ENCODE assay signal across 12 cellular contexts in the genomic region with DNA sequence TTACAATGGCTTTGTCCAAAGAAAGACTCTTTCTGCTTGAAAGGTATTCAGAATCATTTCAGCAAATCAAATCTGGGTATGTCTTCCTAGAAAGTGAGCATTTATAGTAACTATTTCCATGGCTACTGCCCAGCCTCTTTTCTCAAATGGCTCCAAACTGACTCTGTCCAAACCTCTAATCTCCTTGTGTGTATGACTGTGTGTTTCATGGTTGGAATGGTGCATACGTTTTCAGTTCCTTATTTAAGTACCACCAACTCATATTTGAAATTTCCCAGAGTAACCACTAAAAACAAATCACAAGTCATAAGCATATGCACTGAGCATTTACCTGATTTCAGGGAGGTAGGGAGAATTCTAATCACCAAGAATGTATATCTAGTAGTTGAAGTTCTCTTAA.
DNase-seq lines count a peak whose midpoint lies in the region; ATAC-seq, FAIRE-seq and TF ChIP-seq lines count a peak whose summit lies in the region.
"Had no signal": no experiment of that assay in that cellular context is flagged by ENCODE, and none has a peak within 500 bp of the region (broad histone marks: within the 10 kb centered on the region; RNA-seq: fewer than 3 reads in every experiment).

No MANE protein-coding gene starts in this region.

- peak overlapping the region; percentile 74 for H3K4ac ChIP-seq in IMR-90 (ENCODE audit: low read depth, low read length)

- TF ChIP-seq RAD21 in IMR-90 (IDR thresholded peaks at IDR 0.05; ENCODE audit: low read length) = no peak

- H2BK20ac ChIP-seq in IMR-90 (ENCODE audit: low read depth, low read length) = peak overlapping the region; percentile 97

- POLR2A ChIA-PET in IMR-90 (lab: Charles Lee; ENCODE audit: unreplicated experiment) = no interaction called here

- peak overlapping the region; percentile 67; the same call in 1 of the 2 replicates for H3K23ac ChIP-seq in IMR-90 (ENCODE audit: low read depth, low read length)

- H3K27ac ChIP-seq in IMR-90 (ENCODE audit: insufficient read depth, low read length) (peak overlapping the region; percentile 71; the same call in 1 of the 2 replicates), coronary artery (peak overlapping the region in 1 of 2 donors; percentile 83)
- H3K27ac ChIP-seq: cardiac muscle cell, PC-9 had no signal

- no peak for TF ChIP-seq POLR2A in IMR-90 (IDR thresholded peaks at IDR 0.05; ENCODE audit: low read depth, low read length)

- H3K27me3 ChIP-seq in IMR-90 (ENCODE audit: control insufficient read depth, insufficient read depth, low read length) = no peaks in the 10 kb centered on the region
- H3K27me3 ChIP-seq: cardiac muscle cell had no signal

- ATAC-seq in GM18519 (IDR thresholded peaks at IDR 0.05; ENCODE audit: low FRiP score, unreplicated experiment) (peak; percentile 51), HG02610 (IDR thresholded peaks at IDR 0.05; ENCODE audit: unreplicated experiment) (peak; percentile 91), IMR-90 (ENCODE audit: low read depth) (no peak)

- FAIRE-seq in D721Med (lab: Jason Lieb, UNC) = no peak

- in situ Hi-C loops in IMR-90 (cut with MboI; ENCODE audit: low sequenced_read_pairs) = no loop called here

- no peaks in the 10 kb centered on the region for H3K36me3 ChIP-seq in IMR-90 (ENCODE audit: control insufficient read depth, insufficient read depth, low read length)
- H3K36me3 ChIP-seq: cardiac muscle cell had no signal

- dilution Hi-C loops in IMR-90 (cut with HindIII; ENCODE audit: low sequenced_read_pairs, unreplicated experiment) = no loop called here

- H4K5ac ChIP-seq in IMR-90 (ENCODE audit: low read depth, low read length) = peak overlapping the region; percentile 94

- TF ChIP-seq CTCF in IMR-90 (conservative IDR thresholded peaks at IDR 0.05; ENCODE audit: low read depth, low read length) (no peak), coronary artery (IDR thresholded peaks at IDR 0.05) (no peak), D721Med (IDR thresholded peaks at IDR 0.05; ENCODE audit: insufficient read depth, missing control alignments) (no peak)

- peak overlapping the region; percentile 42; the same call in 1 of the 2 replicates for H3K4me2 ChIP-seq in IMR-90 (ENCODE audit: low read depth, low read length)
- H3K4me2 ChIP-seq: PC-9 had no signal

- intact Hi-C loops in IMR-90 (cut with micrococcal nuclease) = no loop called here

- H4K91ac ChIP-seq in IMR-90 (ENCODE audit: insufficient read depth, low read depth, low read length) = peak overlapping the region; percentile 69; the same call in 1 of the 2 replicates

- no CpG with 5 or more reads among the region's 1 CpG for WGBS in IMR-90 (ENCODE audit: extremely low coverage in 2 of 2, insufficient read length in 1 of 2), 2 experiments

- H3K4me3 ChIP-seq in IMR-90 (ENCODE audit: insufficient read depth, low read depth, low read length) (no peak overlapping the region), coronary artery (no peak overlapping the region)
- H3K4me3 ChIP-seq: cardiac muscle cell, PC-9 had no signal

- CTCF ChIA-PET in IMR-90 (lab: Yijun Ruan, JAX) = no interaction called here

- no peaks in the 10 kb centered on the region for H4K20me1 ChIP-seq in IMR-90 (ENCODE audit: insufficient read depth, low read length)

- no TSS peak for BruUV-seq in IMR-90 (replicated peaks; lab: Mats Ljungman, UMichigan)

- peak overlapping the region; percentile 95 for H3K18ac ChIP-seq in IMR-90 (ENCODE audit: low read depth, low read length)

- H2AK5ac ChIP-seq in IMR-90 (ENCODE audit: low read depth, low read length) = peak overlapping the region; percentile 66; the same call in 1 of the 2 replicates

- H2AFZ ChIP-seq in IMR-90 (replicated peaks; ENCODE audit: low read length, poor library complexity) = no peak overlapping the region
- H2AFZ ChIP-seq: PC-9 had no signal

- DNase-seq in IMR-90 (peak; percentile 37), iris pigment epithelial cell (ENCODE audit: low read depth) (peak; percentile 84), coronary artery (ENCODE audit: low spot score) (no peak), HUDEP-2 (lab: John Stamatoyannopoulos, UW; ENCODE audit: unreplicated experiment in 76 of 76) (no peak), D721Med (ENCODE audit: insufficient read length, low spot score) (no peak), NCI-H1417 treated with DMSO at 0.1 percent for 48 hours (lab: John Stamatoyannopoulos, UW) (no peak)
- DNase-seq: NCI-H2029, PC-9, trophoblast cell had no signal

- H2BK15ac ChIP-seq in IMR-90 (ENCODE audit: low read depth, low read length) = peak overlapping the region; percentile 69; the same call in 2 of the 3 replicates

- H3K56ac ChIP-seq in IMR-90 (ENCODE audit: extremely low read depth, insufficient read depth, low read length) = peak overlapping the region; percentile 29; the same call in 1 of the 2 replicates

- peaks cover 7% of the 10 kb centered on the region for H3K9me1 ChIP-seq in IMR-90 (ENCODE audit: insufficient read depth, low read length)

- peaks cover 17% of the 10 kb centered on the region for H3K4me1 ChIP-seq in IMR-90 (ENCODE audit: control insufficient read depth, insufficient read depth, low read length)

- no peak overlapping the region for H3K9ac ChIP-seq in IMR-90 (ENCODE audit: low read depth, low read length)

- H2AK9ac ChIP-seq in IMR-90 (replicated peaks; ENCODE audit: low read depth, low read length, poor library complexity) = no peak overlapping the region

- H2BK5ac ChIP-seq in IMR-90 (ENCODE audit: low read depth, low read length, poor library complexity, severe bottlenecking) = peak overlapping the region; percentile 100

- H3K9me3 ChIP-seq in IMR-90 (ENCODE audit: control insufficient read depth, insufficient read depth, low read length) = no peaks in the 10 kb centered on the region

- peak overlapping the region; percentile 98 for H2BK120ac ChIP-seq in IMR-90 (ENCODE audit: low read depth, low read length)

- peak overlapping the region; percentile 52 to 74 for H4K8ac ChIP-seq in IMR-90 (ENCODE audit: low read depth in 2 of 2, low read length in 2 of 2)

- H3K79me1 ChIP-seq in IMR-90 (ENCODE audit: low read depth in 1 of 2, low read length in 2 of 2) = no peaks in the 10 kb centered on the region

- peak overlapping the region; percentile 84 for H3K14ac ChIP-seq in IMR-90 (replicated peaks; ENCODE audit: low read depth, low read length)

TF ChIP-seq in IMR-90, 13 proteins besides CTCF, POLR2A, EP300 and RAD21:
- TF ChIP-seq CHD1 (IDR thresholded peaks at IDR 0.05; ENCODE audit: low read depth, low read length) = no peak
- TF ChIP-seq RCOR1 (IDR thresholded peaks at IDR 0.05; ENCODE audit: insufficient replicate concordance, low read length) = no peak
- TF ChIP-seq CEBPB (IDR thresholded peaks at IDR 0.05; ENCODE audit: low read depth, low read length) = no peak
- TF ChIP-seq, protein P1, sequence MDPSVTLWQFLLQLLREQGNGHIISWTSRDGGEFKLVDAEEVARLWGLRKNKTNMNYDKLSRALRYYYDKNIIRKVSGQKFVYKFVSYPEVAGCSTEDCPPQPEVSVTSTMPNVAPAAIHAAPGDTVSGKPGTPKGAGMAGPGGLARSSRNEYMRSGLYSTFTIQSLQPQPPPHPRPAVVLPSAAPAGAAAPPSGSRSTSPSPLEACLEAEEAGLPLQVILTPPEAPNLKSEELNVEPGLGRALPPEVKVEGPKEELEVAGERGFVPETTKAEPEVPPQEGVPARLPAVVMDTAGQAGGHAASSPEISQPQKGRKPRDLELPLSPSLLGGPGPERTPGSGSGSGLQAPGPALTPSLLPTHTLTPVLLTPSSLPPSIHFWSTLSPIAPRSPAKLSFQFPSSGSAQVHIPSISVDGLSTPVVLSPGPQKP (IDR thresholded peaks at IDR 0.05; ENCODE audit: borderline replicate concordance, low read depth, low read length) = no peak
- TF ChIP-seq MAZ (IDR thresholded peaks at IDR 0.05; ENCODE audit: borderline replicate concordance, low read depth, low read length) = no peak
- TF ChIP-seq NFE2L2 (IDR thresholded peaks at IDR 0.05; ENCODE audit: low read depth, low read length) = no peak
- no peak for TF ChIP-seq BHLHE40 (IDR thresholded peaks at IDR 0.05; ENCODE audit: low read depth, low read length)
- TF ChIP-seq MXI1 (IDR thresholded peaks at IDR 0.05; ENCODE audit: borderline replicate concordance, low read depth, low read length) = no peak
- no peak for TF ChIP-seq RFX5 (IDR thresholded peaks at IDR 0.05; ENCODE audit: low read depth, low read length)
- no peak for TF ChIP-seq MAFK (IDR thresholded peaks at IDR 0.05; ENCODE audit: low read depth, low read length)
- no peak for TF ChIP-seq USF2 (IDR thresholded peaks at IDR 0.05; ENCODE audit: low read depth, low read length)

Comparison
In these comparisons a context has a peak if more than half of its experiments do, and no peak if none do; other contexts are left out.
1. DNase-seq: peak in IMR-90 (single experiment) and iris pigment epithelial cell (single experiment); none in coronary artery (single experiment), HUDEP-2 (0 of 76), D721Med (single experiment) and NCI-H1417 treated with DMSO at 0.1 percent for 48 hours (single experiment).